In the genomic region with DNA sequence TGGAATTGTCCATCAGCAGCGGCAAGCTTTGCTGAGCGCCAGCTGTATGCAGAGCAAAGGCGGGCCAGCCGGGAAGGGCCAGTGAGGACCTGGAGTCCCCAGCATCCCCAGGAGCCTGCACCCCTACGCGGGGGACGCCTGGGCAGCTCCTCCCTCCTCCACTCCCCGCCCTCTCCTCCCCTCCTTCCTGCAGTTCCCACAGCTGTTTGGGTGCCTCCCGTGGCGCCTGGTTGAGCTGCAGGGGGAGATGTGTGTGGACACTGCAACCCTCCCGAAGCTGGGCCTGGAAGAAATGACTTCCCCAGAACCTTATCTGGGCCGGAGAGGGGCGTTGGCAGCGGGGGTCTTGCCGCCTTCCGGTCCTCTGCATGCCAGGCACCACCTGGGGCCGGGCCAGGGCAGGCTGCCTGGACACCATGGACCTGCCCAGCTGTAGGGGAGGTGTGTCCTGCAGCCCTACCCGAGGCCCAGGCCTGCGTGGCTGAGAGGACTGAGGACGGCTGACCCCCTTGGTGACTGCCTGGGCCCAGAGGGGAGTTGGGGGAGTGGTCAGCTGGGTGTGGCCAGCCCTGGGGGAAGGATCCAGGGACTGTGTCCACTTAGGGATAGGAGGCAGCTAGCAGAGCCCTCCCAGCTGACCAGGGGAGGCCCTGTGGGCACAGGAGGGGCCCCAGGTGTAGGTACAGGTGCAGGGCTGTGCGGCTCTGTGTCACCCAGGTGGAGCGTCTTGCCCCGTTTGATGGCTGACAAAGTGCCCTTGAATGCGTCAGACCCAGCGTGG, we compare ENCODE assay signal across 1 cellular context.
TF ChIP-seq lines count a peak whose summit lies in the region.

No MANE protein-coding gene starts in this region.

TF ChIP-seq in K562, 482 proteins besides CTCF, POLR2A, EP300 and RAD21:
- no peak for TF ChIP-seq ZNF79 (CRISPR knock-in tag; IDR thresholded peaks at IDR 0.05; ENCODE audit: low read depth)
- peak; percentile 68; the same call in 1 of the 2 replicates for TF ChIP-seq ZKSCAN8 (CRISPR knock-in tag; IDR thresholded peaks at IDR 0.05)
- no peak for TF ChIP-seq POLR3A (IDR thresholded peaks at IDR 0.05; ENCODE audit: borderline replicate concordance, extremely low read depth, insufficient read depth, insufficient read length)
- TF ChIP-seq HDAC1 (IDR thresholded peaks at IDR 0.05): no peak
- no peak for TF ChIP-seq ZNF445 (CRISPR knock-in tag; IDR thresholded peaks at IDR 0.05; ENCODE audit: low read depth)
- TF ChIP-seq, protein P1, sequence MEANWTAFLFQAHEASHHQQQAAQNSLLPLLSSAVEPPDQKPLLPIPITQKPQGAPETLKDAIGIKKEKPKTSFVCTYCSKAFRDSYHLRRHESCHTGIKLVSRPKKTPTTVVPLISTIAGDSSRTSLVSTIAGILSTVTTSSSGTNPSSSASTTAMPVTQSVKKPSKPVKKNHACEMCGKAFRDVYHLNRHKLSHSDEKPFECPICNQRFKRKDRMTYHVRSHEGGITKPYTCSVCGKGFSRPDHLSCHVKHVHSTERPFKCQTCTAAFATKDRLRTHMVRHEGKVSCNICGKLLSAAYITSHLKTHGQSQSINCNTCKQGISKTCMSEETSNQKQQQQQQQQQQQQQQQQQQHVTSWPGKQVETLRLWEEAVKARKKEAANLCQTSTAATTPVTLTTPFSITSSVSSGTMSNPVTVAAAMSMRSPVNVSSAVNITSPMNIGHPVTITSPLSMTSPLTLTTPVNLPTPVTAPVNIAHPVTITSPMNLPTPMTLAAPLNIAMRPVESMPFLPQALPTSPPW (CRISPR knock-in tag; IDR thresholded peaks at IDR 0.05): peak; percentile 38; the same call in 1 of the 2 replicates
- TF ChIP-seq, protein P2, sequence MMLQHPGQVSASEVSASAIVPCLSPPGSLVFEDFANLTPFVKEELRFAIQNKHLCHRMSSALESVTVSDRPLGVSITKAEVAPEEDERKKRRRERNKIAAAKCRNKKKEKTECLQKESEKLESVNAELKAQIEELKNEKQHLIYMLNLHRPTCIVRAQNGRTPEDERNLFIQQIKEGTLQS (IDR thresholded peaks at IDR 0.05): no peak
- TF ChIP-seq, protein P2 (CRISPR knock-in tag; conservative IDR thresholded peaks at IDR 0.05): no peak
- TF ChIP-seq, protein P3, sequence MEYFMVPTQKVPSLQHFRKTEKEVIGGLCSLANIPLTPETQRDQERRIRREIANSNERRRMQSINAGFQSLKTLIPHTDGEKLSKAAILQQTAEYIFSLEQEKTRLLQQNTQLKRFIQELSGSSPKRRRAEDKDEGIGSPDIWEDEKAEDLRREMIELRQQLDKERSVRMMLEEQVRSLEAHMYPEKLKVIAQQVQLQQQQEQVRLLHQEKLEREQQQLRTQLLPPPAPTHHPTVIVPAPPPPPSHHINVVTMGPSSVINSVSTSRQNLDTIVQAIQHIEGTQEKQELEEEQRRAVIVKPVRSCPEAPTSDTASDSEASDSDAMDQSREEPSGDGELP (CRISPR knock-in tag; IDR thresholded peaks at IDR 0.05; ENCODE audit: borderline replicate concordance): peak; percentile 84; the same call in 1 of the 2 replicates
- TF ChIP-seq DDX20 (tag; IDR thresholded peaks at IDR 0.05; ENCODE audit: low read depth): no peak
TF ChIP-seq in K562: peak in this region for 3.
